ENCODE assay signal across 21 cellular contexts in genomic region chr10:127899766-127900382, GRCh38. TPM values are rescaled to one million over a fixed set of nuclear protein-coding genes. Genes with fewer than 3 reads are reported as not detected.
A peak's percentile ranks its signal among the peaks of the same experiment; 100 is the strongest.
DNase-seq lines count a peak whose midpoint lies in the region; FAIRE-seq and TF ChIP-seq lines count a peak whose summit lies in the region.
"Had no signal": no experiment of that assay in that cellular context is flagged by ENCODE, and none has a peak within 500 bp of the region (broad histone marks: within the 10 kb centered on the region; RNA-seq: fewer than 3 reads in every experiment).

No MANE protein-coding gene starts in this region.

- DNase-seq in GDM1 (lab: John Stamatoyannopoulos, UW): peak; percentile 22
- peak; percentile 73 for DNase-seq in NB4 (ENCODE audit: low read depth)
- DNase-seq in endodermal cell: peak; percentile 13
- DNase-seq in frontal cortex (ENCODE audit: low spot score in 2 of 2): no peak
- DNase-seq in NCI-H748 treated with DMSO at 0.1 percent for 48 hours (lab: John Stamatoyannopoulos, UW): no peak
- no peak for DNase-seq in NCI-H2081 treated with DMSO at 0.1 percent for 48 hours (lab: John Stamatoyannopoulos, UW)
- DNase-seq: activated gamma-delta T cell, cortex of kidney, mesenchymal stem cell, MM.1S, NCI-H2107, sigmoid colon, T-cell had no signal

- H3K27ac ChIP-seq in endodermal cell (ENCODE audit: low read depth, low read length) (no peak overlapping the region), neutrophil (peak overlapping the region; percentile 56)
- H3K27ac ChIP-seq: ascending aorta, C4-2B, epithelial cell of prostate, sigmoid colon had no signal

- no peaks in the 10 kb centered on the region for H3K36me3 Mint-ChIP-seq in endodermal cell (ENCODE audit: low read depth)
- H3K36me3 Mint-ChIP-seq: T-cell, WTC11 had no signal

- peaks cover 10% of the 10 kb centered on the region for H3K27me3 Mint-ChIP-seq in endodermal cell (ENCODE audit: insufficient read depth)

- H3K27ac Mint-ChIP-seq in endodermal cell: no peak overlapping the region
- H3K27ac Mint-ChIP-seq: T-cell, WTC11 had no signal

- no peaks in the 10 kb centered on the region for H3K27me3 ChIP-seq in endodermal cell (ENCODE audit: control insufficient read depth, insufficient read depth, low read length, poor library complexity, severe bottlenecking)
- H3K27me3 ChIP-seq in neutrophil: no peaks in the 10 kb centered on the region
- H3K27me3 ChIP-seq: ascending aorta, sigmoid colon had no signal

- H3K4me3 Mint-ChIP-seq in endodermal cell: no peak overlapping the region
- H3K4me3 Mint-ChIP-seq: T-cell, WTC11 had no signal

- H3K36me3 ChIP-seq in endodermal cell (ENCODE audit: control insufficient read depth, insufficient read depth, low read length) (no peaks in the 10 kb centered on the region), neutrophil (no peaks in the 10 kb centered on the region)
- H3K36me3 ChIP-seq: ascending aorta, sigmoid colon had no signal

- H3K4me1 ChIP-seq in endodermal cell (ENCODE audit: control insufficient read depth, insufficient read depth, low read length) (no peaks in the 10 kb centered on the region), neutrophil (ENCODE audit: control insufficient read depth in 1 of 2, insufficient read depth in 1 of 2, low read depth in 1 of 2, low read length in 1 of 2) (peaks cover 11 to 14% of the 10 kb centered on the region in 2 experiments)
- H3K4me1 ChIP-seq: ascending aorta, sigmoid colon had no signal

- no peak overlapping the region for H3K4me3 ChIP-seq in NB4 (ENCODE audit: low read depth, low read length)
- H3K4me3 ChIP-seq in endodermal cell (ENCODE audit: low read length): no peak overlapping the region
- peak overlapping the region in 1 of 2 experiments; percentile 23 for H3K4me3 ChIP-seq in neutrophil (ENCODE audit: low read depth in 1 of 2, low read length in 1 of 2)
- H3K4me3 ChIP-seq: ascending aorta, sigmoid colon had no signal

- no peak for FAIRE-seq in frontal cortex (lab: Jason Lieb, UNC)
- FAIRE-seq: GM18507 had no signal

- H3K4me1 Mint-ChIP-seq in endodermal cell: no peaks in the 10 kb centered on the region
- H3K4me1 Mint-ChIP-seq: T-cell, WTC11 had no signal

- H3K9ac ChIP-seq in endodermal cell (ENCODE audit: extremely low read depth, low read length, poor library complexity, severe bottlenecking): no peak overlapping the region

- H3K9me3 ChIP-seq in endodermal cell (ENCODE audit: control insufficient read depth, low read length) (no peaks in the 10 kb centered on the region), neutrophil (no peaks in the 10 kb centered on the region)
- H3K9me3 ChIP-seq: sigmoid colon had no signal

- no peaks in the 10 kb centered on the region for H3K9me3 Mint-ChIP-seq in endodermal cell

- 85% methylated on average over 3 of the region's 3 CpGs; no CpG with 5 or more reads in 1 of the 2 experiments for WGBS in endodermal cell (ENCODE audit: insufficient coverage in 1 of 2, insufficient read length in 1 of 2), 2 experiments

- no peak for TF ChIP-seq CTCF in NB4 (IDR thresholded peaks at IDR 0.05; ENCODE audit: low read depth, low read length)
- no peak for TF ChIP-seq CTCF in endodermal cell (conservative IDR thresholded peaks at IDR 0.05)
- no peak for TF ChIP-seq CTCF in neutrophil (IDR thresholded peaks at IDR 0.05)

- no peak for TF ChIP-seq POLR2A in NB4 (IDR thresholded peaks at IDR 0.05; ENCODE audit: extremely low read depth, insufficient read length)

RNA-seq across cellular contexts. Expression of gene PTPRE, which starts 7.0 kb away (rescaled TPM):
- total RNA-seq in endodermal cell (1 to 10 TPM in 1 of 2 donors, under 1 TPM in 1; 0.75 to 3.0 TPM), frontal cortex (16.3 TPM)
- polyA plus RNA-seq in endodermal cell (2013, experiment 1 of 2): 1.1 TPM
- polyA plus RNA-seq in endodermal cell (2013, experiment 2 of 2): 1.2 TPM

RNA-seq across cellular contexts. Expression of gene CLRN3, which starts 7.1 kb away (rescaled TPM):
- total RNA-seq in endodermal cell: not detected
- not detected for polyA plus RNA-seq in endodermal cell (2013, experiment 1 of 2)
- not detected for polyA plus RNA-seq in endodermal cell (2013, experiment 2 of 2)
- total RNA-seq in frontal cortex: not detected
- total RNA-seq: ascending aorta, RPMI7951, sigmoid colon, T-cell, temporal lobe, WTC11 had no signal

Comparison
In these comparisons a context has a peak if more than half of its experiments do, and no peak if none do; other contexts are left out.
1. DNase-seq: peak in GDM1 (single experiment), NB4 (single experiment) and endodermal cell (single experiment); none in frontal cortex (0 of 2), NCI-H748 treated with DMSO at 0.1 percent for 48 hours (single experiment) and NCI-H2081 treated with DMSO at 0.1 percent for 48 hours (single experiment).